Comparison of ENCODE assay signal across 18 cellular contexts in genomic region chr2:241494311-241494908, GRCh38. TPM values are rescaled to one million over a fixed set of nuclear protein-coding genes. Genes with fewer than 3 reads are reported as not detected.
DNase-seq lines count a peak whose midpoint lies in the region; ATAC-seq, FAIRE-seq and TF ChIP-seq lines count a peak whose summit lies in the region.
"Had no signal": no experiment of that assay in that cellular context is flagged by ENCODE, and none has a peak within 500 bp of the region (broad histone marks: within the 10 kb centered on the region; RNA-seq: fewer than 3 reads in every experiment).

No MANE protein-coding gene starts in this region.

- H3K4me1 ChIP-seq in duodenal mucosa (ENCODE audit: control insufficient read depth in 1 of 2, insufficient read depth in 2 of 2, low read length in 2 of 2): peaks cover 41 to 47% of the 10 kb centered on the region in 2 donors
- H3K4me1 ChIP-seq in small intestine (ENCODE audit: control insufficient read depth in 2 of 2, insufficient read depth in 1 of 2, low read depth in 1 of 2, low read length in 1 of 2): peaks cover 2 to 3% of the 10 kb centered on the region in 2 donors

- H3K36me3 ChIP-seq in duodenal mucosa (ENCODE audit: control insufficient read depth in 1 of 2, insufficient read depth in 2 of 2, low read length in 2 of 2): peaks cover 10 to 68% of the 10 kb centered on the region in 2 donors
- peaks cover 4 to 16% of the 10 kb centered on the region in 2 donors for H3K36me3 ChIP-seq in small intestine (ENCODE audit: control insufficient read depth in 2 of 2, insufficient read depth in 2 of 2, low read length in 2 of 2)

- H3K9me3 ChIP-seq in duodenal mucosa (ENCODE audit: control insufficient read depth in 1 of 2, low read length in 2 of 2): no peaks in the 10 kb centered on the region
- H3K9me3 ChIP-seq in small intestine (ENCODE audit: control insufficient read depth, low read depth): no peaks in the 10 kb centered on the region

- no peak overlapping the region for H3K4me3 ChIP-seq in duodenal mucosa (ENCODE audit: low read depth in 1 of 2, low read length in 2 of 2)
- no peak overlapping the region for H3K4me3 ChIP-seq in small intestine (ENCODE audit: low read depth in 1 of 2, low read length in 2 of 2)

- FAIRE-seq in small intestine (lab: Jason Lieb, UNC): no peak
- FAIRE-seq: A204.1, G401.6, GM19239, H1 had no signal

- in situ Hi-C loops in G401 (cut with HindIII; ENCODE audit: low sequenced_read_pairs): no loop called here

- H3K27ac ChIP-seq in RWPE1 (peak overlapping the region; percentile 37; the same call in 1 of the 2 replicates), duodenal mucosa (ENCODE audit: low read depth, low read length) (peak overlapping the region; percentile 55), small intestine (ENCODE audit: low read depth in 1 of 2, low read length in 1 of 2) (peak overlapping the region; percentile 50 to 62)
- H3K27ac ChIP-seq: HL-60 had no signal

- no peak for TF ChIP-seq CTCF in RWPE1 (conservative IDR thresholded peaks at IDR 0.05; ENCODE audit: low read depth)

- H3K27me3 ChIP-seq in duodenal mucosa (ENCODE audit: control insufficient read depth in 1 of 2, insufficient read depth in 2 of 2, low read length in 2 of 2): no peaks in the 10 kb centered on the region
- no peaks in the 10 kb centered on the region for H3K27me3 ChIP-seq in small intestine (ENCODE audit: control insufficient read depth in 2 of 2, insufficient read depth in 2 of 2, low read length in 2 of 2)

- POLR2A ChIA-PET in RWPE1 (lab: Yijun Ruan, JAX; ENCODE audit: low non-redundant PET): no interaction called here

- CTCF ChIA-PET in RWPE1 (lab: Yijun Ruan, JAX): no interaction called here

- peak; percentile 66 for DNase-seq in G401 (ENCODE audit: low spot score)
- no peak for DNase-seq in RWPE1 (ENCODE audit: low spot score)
- DNase-seq in small intestine: peak; percentile 91
- DNase-seq in GF-D8 (lab: John Stamatoyannopoulos, UW): no peak
- DNase-seq: Calu3; CD4-positive, alpha-beta T cell; DMS 273 treated with DMSO at 0.1 percent for 48 hours; DMS79; HCEC 1CT; HFFc6 had no signal

- no peak for ATAC-seq in HG02981 (IDR thresholded peaks at IDR 0.05; ENCODE audit: unreplicated experiment)
- no peak for ATAC-seq in GM19463 (IDR thresholded peaks at IDR 0.05; ENCODE audit: unreplicated experiment)

- 37 to 66% (median 50%) methylated on average over 16 of the region's 16 CpGs for WGBS in small intestine, 3 donors

- peak overlapping the region; percentile 12 to 30 for H3K9ac ChIP-seq in duodenal mucosa (ENCODE audit: low read depth in 1 of 2, low read length in 2 of 2)

RNA-seq across cellular contexts. Expression of gene STK25, which starts 14.0 kb away (rescaled TPM):
- 299 and 330 TPM in 2 replicates for total RNA-seq in G401 (2014; rRNA removed; shearing (Covaris generic))
- 100 to 1,000 TPM; 125 to 190 (median 175) TPM for polyA plus RNA-seq in small intestine

Comparison
In these comparisons a context has a peak if more than half of its experiments do, and no peak if none do; other contexts are left out.
1. DNase-seq: peak in G401 (single experiment) and small intestine (single experiment); none in RWPE1 (single experiment) and GF-D8 (single experiment).
2. Peak in every context shown above with its lines, with median percentiles within 50 percentile points of each other: H3K27ac ChIP-seq.